ENCODE assay signal across 24 cellular contexts in genomic region chr17:45155029-45155428, GRCh38. TPM values are rescaled to one million over a fixed set of nuclear protein-coding genes. Genes with fewer than 3 reads are reported as not detected.
DNase-seq lines count a peak whose midpoint lies in the region; ATAC-seq and TF ChIP-seq lines count a peak whose summit lies in the region.
"Had no signal": no experiment of that assay in that cellular context is flagged by ENCODE, and none has a peak within 500 bp of the region (broad histone marks: within the 10 kb centered on the region; RNA-seq: fewer than 3 reads in every experiment).

No MANE protein-coding gene starts in this region.

- H3K27me3 Mint-ChIP-seq in activated T-cell treated with anti-CD3 and anti-CD28 coated beads, Interleukin-2, amount 50 U/mL, for 72 hours (ENCODE audit: low read depth): no peaks in the 10 kb centered on the region
- no peaks in the 10 kb centered on the region for H3K27me3 Mint-ChIP-seq in dendritic cell treated with granulocyte-macrophage colony-stimulating factor and Interleukin-4, amounts not matched to agents 40 ng/mL and 50 ng/mL, for 4 days
- H3K27me3 Mint-ChIP-seq: activated CD4-positive, alpha-beta T cell treated with anti-CD3 and anti-CD28 coated beads, Interleukin-2, amount 10 ng/mL, durations not matched to agents 7 days and 5 days; activated naive CD8-positive, alpha-beta T cell treated with anti-CD3 and anti-CD28 coated beads, Interleukin-2, amount 10 ng/mL, durations not matched to agents 7 days and 5 days; progenitor cell of endocrine pancreas; T-cell had no signal

- no peak for TF ChIP-seq CTCF in neutrophil (IDR thresholded peaks at IDR 0.05)

- peaks cover 3% of the 10 kb centered on the region for H3K79me2 ChIP-seq in Karpas-422 (ENCODE audit: low read length)

- no peak overlapping the region for H3K4me3 Mint-ChIP-seq in activated T-cell treated with anti-CD3 and anti-CD28 coated beads, Interleukin-2, amount 50 U/mL, for 72 hours
- H3K4me3 Mint-ChIP-seq in dendritic cell treated with granulocyte-macrophage colony-stimulating factor and Interleukin-4, amounts not matched to agents 40 ng/mL and 50 ng/mL, for 4 days: no peak overlapping the region
- H3K4me3 Mint-ChIP-seq: activated CD4-positive, alpha-beta T cell treated with anti-CD3 and anti-CD28 coated beads, Interleukin-2, amount 10 ng/mL, durations not matched to agents 7 days and 5 days; activated naive CD8-positive, alpha-beta T cell treated with anti-CD3 and anti-CD28 coated beads, Interleukin-2, amount 10 ng/mL, durations not matched to agents 7 days and 5 days; T-cell had no signal

- H4K20me1 ChIP-seq in Karpas-422 (ENCODE audit: insufficient read depth, low read depth, low read length): peaks cover 31% of the 10 kb centered on the region

- H3K4me2 ChIP-seq in Karpas-422 (ENCODE audit: low read depth, low read length, poor library complexity, severe bottlenecking): no peak overlapping the region

- peaks cover 55% of the 10 kb centered on the region for H3K4me1 Mint-ChIP-seq in activated T-cell treated with anti-CD3 and anti-CD28 coated beads, Interleukin-2, amount 50 U/mL, for 72 hours (ENCODE audit: low read depth)
- H3K4me1 Mint-ChIP-seq in dendritic cell treated with granulocyte-macrophage colony-stimulating factor and Interleukin-4, amounts not matched to agents 40 ng/mL and 50 ng/mL, for 4 days (ENCODE audit: low read depth): peaks cover 50% of the 10 kb centered on the region

- peaks cover 2 to 20% of the 10 kb centered on the region in 2 donors for H3K36me3 Mint-ChIP-seq in activated T-cell treated with anti-CD3 and anti-CD28 coated beads, Interleukin-2, amount 50 U/mL, for 72 hours (ENCODE audit: insufficient read depth in 2 of 2)
- peaks cover 31% of the 10 kb centered on the region for H3K36me3 Mint-ChIP-seq in dendritic cell treated with granulocyte-macrophage colony-stimulating factor and Interleukin-4, amounts not matched to agents 40 ng/mL and 50 ng/mL, for 4 days (ENCODE audit: low read depth)

- intact Hi-C loops in dendritic cell treated with granulocyte-macrophage colony-stimulating factor and Interleukin-4, amounts not matched to agents 40 ng/mL and 50 ng/mL, for 4 days (cut with micrococcal nuclease): no loop called here

- H2AFZ ChIP-seq in Karpas-422 (ENCODE audit: low read length): no peak overlapping the region

- no peaks in the 10 kb centered on the region for H3K9me3 Mint-ChIP-seq in activated T-cell treated with anti-CD3 and anti-CD28 coated beads, Interleukin-2, amount 50 U/mL, for 72 hours
- H3K9me3 Mint-ChIP-seq in dendritic cell treated with granulocyte-macrophage colony-stimulating factor and Interleukin-4, amounts not matched to agents 40 ng/mL and 50 ng/mL, for 4 days: no peaks in the 10 kb centered on the region
- H3K9me3 Mint-ChIP-seq: activated CD4-positive, alpha-beta T cell treated with anti-CD3 and anti-CD28 coated beads, Interleukin-2, amount 10 ng/mL, durations not matched to agents 7 days and 5 days; activated naive CD8-positive, alpha-beta T cell treated with anti-CD3 and anti-CD28 coated beads, Interleukin-2, amount 10 ng/mL, durations not matched to agents 7 days and 5 days; nephron; T-cell had no signal

- no peak overlapping the region for H3K27ac ChIP-seq in Karpas-422 (ENCODE audit: low read length)
- H3K27ac ChIP-seq in neutrophil: peak overlapping the region; percentile 69
- H3K27ac ChIP-seq: colonic mucosa had no signal

- H3K27me3 ChIP-seq in Karpas-422 (ENCODE audit: low read length) (no peaks in the 10 kb centered on the region), neutrophil (no peaks in the 10 kb centered on the region)
- H3K27me3 ChIP-seq: body of pancreas, colonic mucosa had no signal

- H3K4me1 ChIP-seq in Karpas-422 (ENCODE audit: low read length): peaks cover 17% of the 10 kb centered on the region
- peaks cover 39 to 43% of the 10 kb centered on the region in 2 experiments for H3K4me1 ChIP-seq in neutrophil (ENCODE audit: control insufficient read depth in 1 of 2, insufficient read depth in 1 of 2, low read depth in 1 of 2, low read length in 1 of 2)

- H3K9ac ChIP-seq in Karpas-422 (ENCODE audit: low read length): no peak overlapping the region

- DNase-seq in activated T-cell treated with anti-CD3 and anti-CD28 coated beads, Interleukin-2, amount 50 U/mL, for 72 hours: no peak
- DNase-seq in activated T-cell treated with anti-CD3 and anti-CD28 coated beads, Interleukin-2, amount 50 U/mL, for 48 hours: no peak
- DNase-seq in Karpas-422 (peak; percentile 39), NOMO-1 treated with DMSO at 0.1 percent for 48 hours (lab: John Stamatoyannopoulos, UW; ENCODE audit: unreplicated experiment) (no peak)
- DNase-seq: activated CD4-positive, alpha-beta T cell treated with anti-CD3 and anti-CD28 coated beads, Interleukin-2, amount 10 ng/mL, durations not matched to agents 7 days and 5 days; activated naive CD8-positive, alpha-beta T cell treated with anti-CD3 and anti-CD28 coated beads, Interleukin-2, amount 10 ng/mL, durations not matched to agents 7 days and 5 days; activated T-cell treated with anti-CD3 and anti-CD28 coated beads for 4 hours; body of pancreas; colonic mucosa; hippocampal formation; mesenchymal stem cell; NCI-H1048; NCI-H2081; NCI-H510A; stimulated activated CD4-positive, alpha-beta T cell treated with anti-CD3 and anti-CD28 coated beads, Interleukin-4, amount 100 ng/mL, for 4 hours; T-cell had no signal

- H3K9me2 ChIP-seq in Karpas-422 (replicated peaks; ENCODE audit: insufficient read depth, low read length): no peaks in the 10 kb centered on the region

- peak overlapping the region; percentile 77 for H3K27ac Mint-ChIP-seq in activated T-cell treated with anti-CD3 and anti-CD28 coated beads, Interleukin-2, amount 50 U/mL, for 72 hours
- peak overlapping the region; percentile 25 for H3K27ac Mint-ChIP-seq in dendritic cell treated with granulocyte-macrophage colony-stimulating factor and Interleukin-4, amounts not matched to agents 40 ng/mL and 50 ng/mL, for 4 days
- H3K27ac Mint-ChIP-seq: activated CD4-positive, alpha-beta T cell treated with anti-CD3 and anti-CD28 coated beads, Interleukin-2, amount 10 ng/mL, durations not matched to agents 7 days and 5 days; activated naive CD8-positive, alpha-beta T cell treated with anti-CD3 and anti-CD28 coated beads, Interleukin-2, amount 10 ng/mL, durations not matched to agents 7 days and 5 days; progenitor cell of endocrine pancreas had no signal

- ATAC-seq in activated T-cell treated with anti-CD3 and anti-CD28 coated beads, Interleukin-2, amount 50 U/mL, for 72 hours (replicated peaks in 1 of 2): peak in 1 of 2 donors; percentile 22
- ATAC-seq in HG03457 (IDR thresholded peaks at IDR 0.05; ENCODE audit: unreplicated experiment): no peak
- ATAC-seq in GM21723 (IDR thresholded peaks at IDR 0.05; ENCODE audit: unreplicated experiment): no peak
- ATAC-seq: body of pancreas, Right ventricle myocardium inferior, T-cell had no signal

- H3K9me3 ChIP-seq in Karpas-422 (ENCODE audit: low read length) (no peaks in the 10 kb centered on the region), neutrophil (no peaks in the 10 kb centered on the region)
- H3K9me3 ChIP-seq: body of pancreas, colonic mucosa had no signal

- H3K4me3 ChIP-seq in Karpas-422 (ENCODE audit: low read length) (no peak overlapping the region), neutrophil (ENCODE audit: low read depth in 1 of 2, low read length in 1 of 2) (no peak overlapping the region)
- H3K4me3 ChIP-seq: body of pancreas, colonic mucosa, skin epidermis had no signal

- H3K36me3 ChIP-seq in Karpas-422 (ENCODE audit: insufficient read depth, low read length) (peaks cover 6% of the 10 kb centered on the region; the same call in 1 of the 2 replicates), neutrophil (peaks cover 16% of the 10 kb centered on the region)
- H3K36me3 ChIP-seq: colonic mucosa had no signal

RNA-seq across cellular contexts. Expression of gene HEXIM2, which starts 6.6 kb away (rescaled TPM):
- total RNA-seq in activated T-cell treated with anti-CD3 and anti-CD28 coated beads, Interleukin-2, amount 50 U/mL, for 72 hours: 10 to 100 TPM; 12.5 to 13.0 TPM
- total RNA-seq in Karpas-422 (2014; rRNA removed; shearing (Covaris generic); ENCODE audit: low replicate concordance): 1.4 and 14.3 TPM in 2 replicates

RNA-seq across cellular contexts. Expression of gene HEXIM1, which starts 6.8 kb away (rescaled TPM):
- 10 to 100 TPM; 58.0 to 63.3 TPM for total RNA-seq in activated T-cell treated with anti-CD3 and anti-CD28 coated beads, Interleukin-2, amount 50 U/mL, for 72 hours
- total RNA-seq in Karpas-422 (2014; rRNA removed; shearing (Covaris generic); ENCODE audit: low replicate concordance): 3.5 and 3.7 TPM in 2 replicates

RNA-seq across cellular contexts. Expression of gene ACBD4, which starts 19.5 kb away (rescaled TPM):
- total RNA-seq in activated T-cell treated with anti-CD3 and anti-CD28 coated beads, Interleukin-2, amount 50 U/mL, for 72 hours: 10 to 100 TPM; 17.9 to 20.1 TPM
- total RNA-seq in Karpas-422 (2014; rRNA removed; shearing (Covaris generic); ENCODE audit: low replicate concordance): 11.4 and 13.4 TPM in 2 replicates

RNA-seq across cellular contexts. Expression of gene PLCD3, which starts 22.7 kb away (rescaled TPM):
- total RNA-seq in activated T-cell treated with anti-CD3 and anti-CD28 coated beads, Interleukin-2, amount 50 U/mL, for 72 hours: 1 to 10 TPM; 3.1 to 4.5 TPM
- 0.45 TPM in 1 of 2 replicates, not detected in the other for total RNA-seq in Karpas-422 (2014; rRNA removed; shearing (Covaris generic); ENCODE audit: low replicate concordance)

Comparison
In these comparisons a context has a peak if more than half of its experiments do, and no peak if none do; other contexts are left out.
1. RNA of gene HEXIM1, which starts 6.8 kb away (total RNA-seq): 58.0 to 63.3 TPM in activated T-cell treated with anti-CD3 and anti-CD28 coated beads, Interleukin-2, amount 50 U/mL, for 72 hours; 3.5 to 3.7 TPM in Karpas-422; every median in the first group is over 10 times any median in the second.